ENCODE assay signal across 1 cellular context in the genomic region with DNA sequence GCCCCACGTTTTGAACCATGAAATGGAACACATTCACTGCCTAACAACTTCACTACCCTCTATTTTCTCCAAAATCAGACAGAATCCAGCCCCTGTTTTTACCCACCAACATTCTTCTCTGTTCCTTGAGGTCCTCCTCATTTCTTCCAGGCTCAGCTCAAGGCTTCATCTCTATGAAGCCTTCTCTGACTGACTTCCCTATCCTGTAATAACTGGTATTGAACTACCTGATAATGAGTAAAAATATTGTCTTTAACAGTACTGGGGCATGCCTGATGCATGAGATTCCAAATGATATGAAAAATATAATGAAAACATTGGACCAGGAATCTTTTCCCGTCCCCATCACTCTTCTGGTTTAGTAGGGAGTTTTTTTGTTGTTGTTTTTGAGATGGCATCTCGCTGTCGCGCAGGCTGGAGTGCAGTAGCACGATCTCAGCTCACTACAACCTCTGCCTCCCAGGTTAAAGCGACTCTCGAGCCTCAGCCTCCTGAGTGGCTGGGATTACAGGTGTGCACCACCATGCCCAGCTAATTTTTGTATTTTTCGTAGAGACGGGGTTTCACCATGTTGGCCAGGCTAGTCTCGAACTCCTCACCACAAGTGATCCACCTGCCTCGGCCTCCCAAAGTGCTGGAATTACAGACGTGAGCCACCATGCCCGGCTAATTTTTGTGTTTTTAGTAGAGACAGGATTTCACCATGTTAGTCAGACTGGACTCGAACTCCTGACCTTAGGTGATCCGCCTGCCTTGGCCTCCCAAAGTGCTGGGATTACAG.
A peak's percentile ranks its signal among the peaks of the same experiment; 100 is the strongest.
TF ChIP-seq lines count a peak whose summit lies in the region.

No MANE protein-coding gene starts in this region.

TF ChIP-seq in GM12878, 131 proteins besides CTCF, POLR2A, EP300 and RAD21:
- 0 out of 2 replicates have a peak, but pooled peaks have one; percentile 15 for TF ChIP-seq IKZF1 (conservative IDR thresholded peaks at IDR 0.05)
- peak; percentile 74 for TF ChIP-seq MLLT1 (IDR thresholded peaks at IDR 0.05)
- 0 out of 2 replicates have a peak, but pooled peaks have one; percentile 25 for TF ChIP-seq NBN (IDR thresholded peaks at IDR 0.05)
- TF ChIP-seq HDGF (IDR thresholded peaks at IDR 0.05): peak; percentile 27; the same call in 1 of the 2 replicates
- TF ChIP-seq MXI1 (IDR thresholded peaks at IDR 0.05; ENCODE audit: low read depth, low read length): peak; percentile 39; the same call in 1 of the 2 replicates
